In the genomic region with DNA sequence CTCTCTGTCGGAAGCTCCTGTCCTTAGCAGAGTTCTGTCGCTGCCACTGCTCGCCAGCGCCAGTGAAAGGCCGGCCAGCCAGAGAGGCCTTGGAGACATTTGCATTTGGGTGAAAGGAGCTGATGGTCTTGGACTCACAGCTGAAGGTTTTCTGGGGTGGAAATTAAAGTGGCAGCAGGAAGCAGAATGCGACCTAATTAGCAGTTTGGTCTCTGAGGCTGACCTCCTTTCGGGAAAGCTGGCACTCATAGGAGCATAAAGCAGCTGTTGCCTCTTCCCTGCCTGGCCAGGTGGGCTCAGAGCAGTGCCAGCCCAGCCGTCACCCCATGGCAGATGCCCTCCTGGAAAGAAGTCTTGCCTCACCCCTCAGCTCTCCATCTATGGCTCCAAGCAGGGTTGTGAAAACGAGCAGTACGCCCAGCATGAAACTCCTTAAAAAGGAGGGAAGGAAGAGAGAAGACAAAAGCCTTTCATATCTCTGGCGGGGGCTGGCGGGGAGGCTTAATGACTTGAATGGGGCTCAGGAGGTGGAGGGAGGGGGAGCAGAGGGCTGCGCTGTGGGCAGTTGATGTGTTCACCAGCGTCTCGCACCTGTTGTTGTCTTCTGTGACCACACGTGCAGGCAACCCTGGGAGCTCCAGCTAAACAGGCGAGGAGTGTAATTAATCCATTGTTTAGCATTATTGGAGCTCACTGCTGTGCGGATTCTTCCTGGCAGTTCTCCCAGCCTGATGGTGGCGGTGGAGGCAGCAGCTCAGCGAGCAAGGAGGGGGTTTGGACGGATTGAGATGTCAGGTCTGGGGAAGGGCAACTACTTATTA, we compare ENCODE assay signal across 14 cellular contexts.
DNase-seq lines count a peak whose midpoint lies in the region; ATAC-seq, FAIRE-seq and TF ChIP-seq lines count a peak whose summit lies in the region.
"Had no signal": no experiment of that assay in that cellular context is flagged by ENCODE, and none has a peak within 500 bp of the region (broad histone marks: within the 10 kb centered on the region; RNA-seq: fewer than 3 reads in every experiment).

No MANE protein-coding gene starts in this region.

- TF ChIP-seq CTCF in MCF 10A (IDR thresholded peaks at IDR 0.05; ENCODE audit: unreplicated experiment), result no peak

- intact Hi-C loops in MCF 10A (cut with micrococcal nuclease), result no loop called here

- FAIRE-seq in urothelium cell line (lab: Jason Lieb, UNC), result no peak
- FAIRE-seq: A204.1 had no signal

- H3K9me3 Mint-ChIP-seq in stimulated activated naive B cell treated with anti-CD40 and anti-IgM and Interleukin-4, amounts not matched to agents 10 μg/mL and 1 μg/mL and 100 μg/mL, for 72 hours, result peaks cover 0 to 8% of the 10 kb centered on the region in 2 donors
- H3K9me3 Mint-ChIP-seq in MCF 10A (ENCODE audit: unreplicated experiment), result no peaks in the 10 kb centered on the region

- CTCF ChIA-PET in MCF 10A (lab: Yijun Ruan, JAX), result no interaction called here

- DNase-seq in NCI-H146 (lab: John Stamatoyannopoulos, UW) (peak; percentile 97), NCI-H82 treated with DMSO at 0.1 percent for 48 hours (lab: John Stamatoyannopoulos, UW; ENCODE audit: unreplicated experiment) (peak; percentile 44), left kidney (ENCODE audit: low read depth, low spot score) (peak; percentile 47), urothelium cell line (ENCODE audit: low spot score) (no peak), MCF 10A (ENCODE audit: unreplicated experiment) (no peak)
- no peak for DNase-seq in stimulated activated naive B cell treated with anti-CD40 and anti-IgM and Interleukin-4, amounts not matched to agents 10 μg/mL and 1 μg/mL and 100 μg/mL, for 72 hours
- DNase-seq: activated CD4-positive, CD25-positive, alpha-beta regulatory T cell treated with anti-CD3 and anti-CD28 coated beads, Interleukin-2, amount 50 U/mL, for 72 hours; activated naive CD4-positive, alpha-beta T cell treated with Interleukin-2 at 50 U/mL for 16 hours; stimulated activated CD4-positive, alpha-beta T cell treated with anti-CD3 and anti-CD28 coated beads, Interleukin-4, amount 100 ng/mL, for 4 hours had no signal

- no TSS peak for BruUV-seq in MCF 10A (replicated peaks; lab: Mats Ljungman, UMichigan)

- H3K36me3 Mint-ChIP-seq in stimulated activated naive B cell treated with anti-CD40 and anti-IgM and Interleukin-4, amounts not matched to agents 10 μg/mL and 1 μg/mL and 100 μg/mL, for 72 hours, result no peaks in the 10 kb centered on the region
- H3K36me3 Mint-ChIP-seq in MCF 10A (ENCODE audit: insufficient read depth, unreplicated experiment), result no peaks in the 10 kb centered on the region
- H3K36me3 Mint-ChIP-seq: natural killer cell treated with Interleukin-12 subunit alpha and Interleukin-12 subunit beta and Interleukin-15 and Interleukin-18, amount 100 ng/mL, for 72 hours had no signal

- ATAC-seq in stimulated activated naive B cell treated with anti-CD40 and anti-IgM and Interleukin-4, amounts not matched to agents 10 μg/mL and 1 μg/mL and 100 μg/mL, for 72 hours (replicated peaks), result no peak
- ATAC-seq in HG02623 (IDR thresholded peaks at IDR 0.05; ENCODE audit: unreplicated experiment), result no peak
- ATAC-seq: natural killer cell treated with Interleukin-12 subunit alpha and Interleukin-12 subunit beta and Interleukin-15 and Interleukin-18, amount 100 ng/mL, for 72 hours had no signal

- H4K20me1 ChIP-seq in BLaER1, result no peaks in the 10 kb centered on the region

- H3K36me3 ChIP-seq in BLaER1, result no peaks in the 10 kb centered on the region
- H3K36me3 ChIP-seq: thoracic aorta had no signal

- no peak overlapping the region for H3K4me3 Mint-ChIP-seq in stimulated activated naive B cell treated with anti-CD40 and anti-IgM and Interleukin-4, amounts not matched to agents 10 μg/mL and 1 μg/mL and 100 μg/mL, for 72 hours
- H3K4me3 Mint-ChIP-seq in MCF 10A (ENCODE audit: unreplicated experiment), result no peak overlapping the region
- H3K4me3 Mint-ChIP-seq: natural killer cell treated with Interleukin-12 subunit alpha and Interleukin-12 subunit beta and Interleukin-15 and Interleukin-18, amount 100 ng/mL, for 72 hours had no signal

- H3K9ac ChIP-seq in BLaER1, result no peak overlapping the region

- peaks cover 34% of the 10 kb centered on the region for H3K9me3 ChIP-seq in BLaER1
- H3K9me3 ChIP-seq: thoracic aorta had no signal

- H3K4me1 Mint-ChIP-seq in stimulated activated naive B cell treated with anti-CD40 and anti-IgM and Interleukin-4, amounts not matched to agents 10 μg/mL and 1 μg/mL and 100 μg/mL, for 72 hours, result no peaks in the 10 kb centered on the region
- no peaks in the 10 kb centered on the region for H3K4me1 Mint-ChIP-seq in MCF 10A (ENCODE audit: insufficient read depth, unreplicated experiment)

- H3K4me1 ChIP-seq in BLaER1, result 0 out of 2 replicates have a peak, but pooled peaks cover 8% of the 10 kb centered on the region

- H3K27ac Mint-ChIP-seq in stimulated activated naive B cell treated with anti-CD40 and anti-IgM and Interleukin-4, amounts not matched to agents 10 μg/mL and 1 μg/mL and 100 μg/mL, for 72 hours, result no peak overlapping the region
- no peak overlapping the region for H3K27ac Mint-ChIP-seq in MCF 10A (ENCODE audit: low read depth, unreplicated experiment)
- H3K27ac Mint-ChIP-seq: natural killer cell treated with Interleukin-12 subunit alpha and Interleukin-12 subunit beta and Interleukin-15 and Interleukin-18, amount 100 ng/mL, for 72 hours had no signal

- H3K4me3 ChIP-seq in BLaER1, result no peak overlapping the region
- H3K4me3 ChIP-seq: thoracic aorta had no signal

- POLR2A ChIA-PET in MCF 10A (lab: Yijun Ruan, JAX), result no interaction called here

- H3K4me2 ChIP-seq in BLaER1, result 0 out of 2 replicates have a peak overlapping the region, but pooled peaks have one; percentile 5

- H3K27me3 ChIP-seq in BLaER1, result no peaks in the 10 kb centered on the region

- H3K27me3 Mint-ChIP-seq in stimulated activated naive B cell treated with anti-CD40 and anti-IgM and Interleukin-4, amounts not matched to agents 10 μg/mL and 1 μg/mL and 100 μg/mL, for 72 hours, result peaks cover 0 to 4% of the 10 kb centered on the region in 2 donors
- peaks cover 17% of the 10 kb centered on the region for H3K27me3 Mint-ChIP-seq in MCF 10A (ENCODE audit: insufficient read depth, unreplicated experiment)

- no peak overlapping the region for H3K27ac ChIP-seq in BLaER1
- H3K27ac ChIP-seq: thoracic aorta had no signal

Comparison
In these comparisons a context has a peak if more than half of its experiments do, and no peak if none do; other contexts are left out.
1. DNase-seq: peak in NCI-H146 (single experiment), NCI-H82 treated with DMSO at 0.1 percent for 48 hours (single experiment) and left kidney (single experiment); none in stimulated activated naive B cell treated with anti-CD40 and anti-IgM and Interleukin-4, amounts not matched to agents 10 μg/mL and 1 μg/mL and 100 μg/mL, for 72 hours (single experiment), urothelium cell line (single experiment) and MCF 10A (single experiment).